In the genomic region with DNA sequence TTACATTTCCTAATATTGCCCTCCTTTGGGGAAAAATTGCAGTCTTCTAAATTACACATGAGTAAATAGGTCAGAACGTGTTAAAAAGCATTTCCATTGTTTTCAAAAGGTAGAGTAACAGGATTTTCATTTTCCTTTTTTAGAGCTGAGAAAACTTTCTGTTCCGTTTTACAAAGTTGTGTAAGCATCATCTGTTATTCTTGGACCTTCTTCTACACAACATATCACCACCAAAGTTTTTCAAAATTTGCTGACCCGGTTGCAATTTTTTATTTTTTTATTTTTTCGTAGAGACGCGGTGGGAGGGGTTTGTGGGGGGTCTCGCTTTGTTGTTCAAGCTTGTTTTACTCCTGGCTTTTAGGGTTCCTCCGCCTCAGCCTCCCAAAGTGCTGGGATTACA, we compare ENCODE assay signal across 15 cellular contexts. TPM values are rescaled to one million over a fixed set of nuclear protein-coding genes. Genes with fewer than 3 reads are reported as not detected.
DNase-seq lines count a peak whose midpoint lies in the region; ATAC-seq and TF ChIP-seq lines count a peak whose summit lies in the region.
"Had no signal": no experiment of that assay in that cellular context is flagged by ENCODE, and none has a peak within 500 bp of the region (broad histone marks: within the 10 kb centered on the region; RNA-seq: fewer than 3 reads in every experiment).

No MANE protein-coding gene starts in this region.

- no peaks in the 10 kb centered on the region for H3K9me2 ChIP-seq in neural cell (ENCODE audit: insufficient read depth, low read length)

- H3K36me3 Mint-ChIP-seq in activated T-helper 2 cell treated with anti-CD3 and anti-CD28 coated beads, Interferon-gamma antibody, Interleukin-2, Interleukin-4, amounts not matched to agents 10 μg/mL and 5 μg/mL and 100 μg/mL, durations not matched to agents 14 hours and 24 hours and 36 hours (ENCODE audit: low read depth), result no peaks in the 10 kb centered on the region

- H3K4me2 ChIP-seq in neural cell (ENCODE audit: low read length), result peak overlapping the region; percentile 90

- no peak overlapping the region for H3K27ac Mint-ChIP-seq in activated T-helper 2 cell treated with anti-CD3 and anti-CD28 coated beads, Interferon-gamma antibody, Interleukin-2, Interleukin-4, amounts not matched to agents 10 μg/mL and 5 μg/mL and 100 μg/mL, durations not matched to agents 14 hours and 24 hours and 36 hours

- H3K36me3 ChIP-seq in neural cell (ENCODE audit: insufficient read depth, low read length), result no peaks in the 10 kb centered on the region

- H3K4me3 ChIP-seq in neural cell (ENCODE audit: low read length), result peak overlapping the region; percentile 81

- DNase-seq in GM13976 (ENCODE audit: low spot score) (peak; percentile 9), left colon (no peak), kidney tubule cell (ENCODE audit: low spot score) (no peak)
- no peak for DNase-seq in activated T-helper 2 cell treated with anti-CD3 and anti-CD28 coated beads, Interferon-gamma antibody, Interleukin-2, Interleukin-4, amounts not matched to agents 10 μg/mL and 5 μg/mL and 100 μg/mL, durations not matched to agents 14 hours and 24 hours and 36 hours (ENCODE audit: low spot score)
- DNase-seq: amniotic stem cell, C1 segment of cervical spinal cord, cortex of kidney, EL, NCI-H1930, NCI-H774 had no signal

- TF ChIP-seq CTCF in GM13976 (IDR thresholded peaks at IDR 0.05; ENCODE audit: borderline replicate concordance, control extremely low read depth, extremely low read depth, insufficient read depth, missing control alignments), result no peak
- TF ChIP-seq CTCF in neural cell (IDR thresholded peaks at IDR 0.05; ENCODE audit: poor library complexity, severe bottlenecking), result no peak

- peaks cover 12% of the 10 kb centered on the region for H3K27me3 ChIP-seq in neural cell (ENCODE audit: insufficient read depth, low read depth, low read length)

- no peak overlapping the region for H3K9ac ChIP-seq in neural cell (ENCODE audit: low read length)

- peak; percentile 27 for ATAC-seq in HG03066 (IDR thresholded peaks at IDR 0.05; ENCODE audit: low read depth, unreplicated experiment)
- ATAC-seq in left colon, result no peak
- ATAC-seq in HG03460 (IDR thresholded peaks at IDR 0.05; ENCODE audit: unreplicated experiment), result no peak

- H3K79me2 ChIP-seq in neural cell (replicated peaks; ENCODE audit: insufficient read depth, low read length), result no peaks in the 10 kb centered on the region

- peaks cover 41% of the 10 kb centered on the region for H3K27me3 Mint-ChIP-seq in activated T-helper 2 cell treated with anti-CD3 and anti-CD28 coated beads, Interferon-gamma antibody, Interleukin-2, Interleukin-4, amounts not matched to agents 10 μg/mL and 5 μg/mL and 100 μg/mL, durations not matched to agents 14 hours and 24 hours and 36 hours (ENCODE audit: low read depth)

- H3K4me3 Mint-ChIP-seq in activated T-helper 2 cell treated with anti-CD3 and anti-CD28 coated beads, Interferon-gamma antibody, Interleukin-2, Interleukin-4, amounts not matched to agents 10 μg/mL and 5 μg/mL and 100 μg/mL, durations not matched to agents 14 hours and 24 hours and 36 hours (ENCODE audit: low read depth), result peak overlapping the region; percentile 13

- TF ChIP-seq RAD21 in neural cell (conservative IDR thresholded peaks at IDR 0.05), result no peak

- peaks cover 4% of the 10 kb centered on the region for H3F3A ChIP-seq in neural cell (ENCODE audit: insufficient read depth, low read length, poor library complexity, severe bottlenecking)

- H3K9me3 ChIP-seq in neural cell (ENCODE audit: low read length), result no peaks in the 10 kb centered on the region

- no peak for TF ChIP-seq EP300 in neural cell (conservative IDR thresholded peaks at IDR 0.05; ENCODE audit: poor library complexity, severe bottlenecking)

- H3K4me1 Mint-ChIP-seq in activated T-helper 2 cell treated with anti-CD3 and anti-CD28 coated beads, Interferon-gamma antibody, Interleukin-2, Interleukin-4, amounts not matched to agents 10 μg/mL and 5 μg/mL and 100 μg/mL, durations not matched to agents 14 hours and 24 hours and 36 hours (ENCODE audit: low read depth), result peaks cover 8% of the 10 kb centered on the region

- intact Hi-C loops in activated T-helper 2 cell treated with anti-CD3 and anti-CD28 coated beads, Interferon-gamma antibody, Interleukin-2, Interleukin-4, amounts not matched to agents 10 μg/mL and 5 μg/mL and 100 μg/mL, durations not matched to agents 14 hours and 24 hours and 36 hours (cut with micrococcal nuclease), result loop anchor here (5.0 to 10.0 kb wide), 2 partner anchors 46 to 1027 kb away; no protein-coding TSS in a partner anchor
- intact Hi-C loops in left colon (cut with DNase I, micrococcal nuclease), result no loop called here

- no peaks in the 10 kb centered on the region for H4K20me1 ChIP-seq in neural cell (ENCODE audit: insufficient read depth)

- no peak overlapping the region for H2AFZ ChIP-seq in neural cell (ENCODE audit: low read depth, low read length)

- H3K27ac ChIP-seq in neural cell (ENCODE audit: low read length), result no peak overlapping the region

- in situ Hi-C loops in GM13976 (cut with MboI; ENCODE audit: low sequenced_read_pairs, unreplicated experiment), result no loop called here

- no peaks in the 10 kb centered on the region for H3K9me3 Mint-ChIP-seq in activated T-helper 2 cell treated with anti-CD3 and anti-CD28 coated beads, Interferon-gamma antibody, Interleukin-2, Interleukin-4, amounts not matched to agents 10 μg/mL and 5 μg/mL and 100 μg/mL, durations not matched to agents 14 hours and 24 hours and 36 hours

TF ChIP-seq in neural cell, 6 proteins besides CTCF, POLR2A, EP300 and RAD21:
- TF ChIP-seq TAF1 (IDR thresholded peaks at IDR 0.05; ENCODE audit: low read depth) (no peak), REST (IDR thresholded peaks at IDR 0.05; ENCODE audit: borderline replicate concordance) (no peak), EZH2 (IDR thresholded peaks at IDR 0.05; ENCODE audit: borderline replicate concordance, insufficient read depth, low read length, poor library complexity, severe bottlenecking) (no peak), POLR2AphosphoS5 (IDR thresholded peaks at IDR 0.05) (no peak), MXI1 (conservative IDR thresholded peaks at IDR 0.05; ENCODE audit: poor library complexity, severe bottlenecking) (no peak), SMC3 (conservative IDR thresholded peaks at IDR 0.05; ENCODE audit: poor library complexity) (no peak)

RNA-seq across cellular contexts. Expression of gene CCDC39, which starts 1.1 kb away (rescaled TPM):
- total RNA-seq in activated T-helper 2 cell treated with anti-CD3 and anti-CD28 coated beads, Interferon-gamma antibody, Interleukin-2, Interleukin-4, amounts not matched to agents 10 μg/mL and 5 μg/mL and 100 μg/mL, durations not matched to agents 14 hours and 24 hours and 36 hours, result not detected in 2 replicates
- 0.36 and 0.66 TPM in 2 replicates for polyA plus RNA-seq in neural cell
- polyA minus RNA-seq in neural cell, result 0.49 and 1.3 TPM in 2 replicates
- total RNA-seq in left colon, result not detected
- total RNA-seq: SK-MEL-5 had no signal
- polyA plus RNA-seq: keratinocyte had no signal
